In genomic region chr1:221670081-221670480, GRCh38 we compare ENCODE assay signal across 1 cellular context.
A peak's percentile ranks its signal among the peaks of the same experiment; 100 is the strongest.
TF ChIP-seq lines count a peak whose summit lies in the region.

No MANE protein-coding gene starts in this region.

TF ChIP-seq in K562, 482 proteins besides CTCF, POLR2A, EP300 and RAD21 (continued from another document):
- 0 out of 2 replicates have a peak, but pooled peaks have one; percentile 9 for TF ChIP-seq E4F1 (CRISPR knock-in tag; IDR thresholded peaks at IDR 0.05; ENCODE audit: borderline replicate concordance)
- TF ChIP-seq PCBP1 (IDR thresholded peaks at IDR 0.05; ENCODE audit: low read depth, low read length, poor library complexity, severe bottlenecking) = no peak
